In genomic region chr11:64208796-64209562, GRCh38 we compare ENCODE assay signal across 11 cellular contexts. TPM values are rescaled to one million over a fixed set of nuclear protein-coding genes. Genes with fewer than 3 reads are reported as not detected.
DNase-seq lines count a peak whose midpoint lies in the region; ATAC-seq, FAIRE-seq and TF ChIP-seq lines count a peak whose summit lies in the region.
"Had no signal": no experiment of that assay in that cellular context is flagged by ENCODE, and none has a peak within 500 bp of the region (broad histone marks: within the 10 kb centered on the region; RNA-seq: fewer than 3 reads in every experiment).

No MANE protein-coding gene starts in this region.

- no peak overlapping the region for H2AFZ ChIP-seq in mammary epithelial cell (ENCODE audit: low read depth, low read length)

- H3K27ac ChIP-seq in subcutaneous abdominal adipose tissue (ENCODE audit: low read depth, low read length) = peak overlapping the region; percentile 54
- H3K27ac ChIP-seq in mammary epithelial cell (ENCODE audit: insufficient read depth, low read depth, low read length) = no peak overlapping the region

- intact Hi-C loops in mammary epithelial cell (cut with micrococcal nuclease) = no loop called here

- 89% methylated on average over 15 of the region's 18 CpGs for WGBS in mammary epithelial cell (ENCODE audit: low coverage, missing lambda C conversion rate)

- H3K27ac Mint-ChIP-seq in activated naive CD4-positive, alpha-beta T cell treated with anti-CD3 and anti-CD28 coated beads, Interleukin-2, amount 10 ng/mL, durations not matched to agents 7 days and 5 days = peak overlapping the region; percentile 96
- H3K27ac Mint-ChIP-seq in activated T-helper 17 cell treated with anti-CD3 and anti-CD28 coated beads, Interleukin-2, amount 50 U/mL, for 72 hours = peak overlapping the region; percentile 98

- no peaks in the 10 kb centered on the region for H4K20me1 ChIP-seq in mammary epithelial cell (ENCODE audit: insufficient read depth, low read length)

- H3K4me1 Mint-ChIP-seq in activated naive CD4-positive, alpha-beta T cell treated with anti-CD3 and anti-CD28 coated beads, Interleukin-2, amount 10 ng/mL, durations not matched to agents 7 days and 5 days = peaks cover 55% of the 10 kb centered on the region
- peaks cover 23% of the 10 kb centered on the region for H3K4me1 Mint-ChIP-seq in activated T-helper 17 cell treated with anti-CD3 and anti-CD28 coated beads, Interleukin-2, amount 50 U/mL, for 72 hours

- H3K9ac ChIP-seq in subcutaneous abdominal adipose tissue (ENCODE audit: low read length in 5 of 5) (peak overlapping the region in 1 of 5 donors; percentile 85), mammary epithelial cell (ENCODE audit: insufficient read depth, low read length) (no peak overlapping the region)

- CTCF ChIA-PET in activated naive CD4-positive, alpha-beta T cell treated with anti-CD3 and anti-CD28 coated beads, Interleukin-2, amount 10 ng/mL, durations not matched to agents 7 days and 5 days (lab: Charles Lee) = interaction anchor here (1.8 to 7.4 kb wide), 5 partner anchors 8 to 94 kb away, joined by 7 to 131 read pairs (median 31); partner anchors contain the start of genes CATSPERZ, ESRRA, NUDT22 and PLCB3
- CTCF ChIA-PET in mammary epithelial cell (lab: Charles Lee; ENCODE audit: low non-redundant PET) = no interaction called here

- H3K9me3 ChIP-seq in subcutaneous abdominal adipose tissue (ENCODE audit: control insufficient read depth in 5 of 5, low read length in 5 of 5) (no peaks in the 10 kb centered on the region), mammary epithelial cell (replicated peaks; ENCODE audit: insufficient read depth, low read length) (no peaks in the 10 kb centered on the region)

- dilution Hi-C loops in mammary epithelial cell (cut with HindIII; ENCODE audit: low sequenced_read_pairs) = loop anchor here (5.0 to 10.0 kb wide), 2 partner anchors 53 to 246 kb away; no protein-coding TSS in a partner anchor

- no TSS peak for BruUV-seq in mammary epithelial cell (replicated peaks; lab: Mats Ljungman, UMichigan)

- no peaks in the 10 kb centered on the region for H3K9me3 Mint-ChIP-seq in activated naive CD4-positive, alpha-beta T cell treated with anti-CD3 and anti-CD28 coated beads, Interleukin-2, amount 10 ng/mL, durations not matched to agents 7 days and 5 days
- H3K9me3 Mint-ChIP-seq in activated T-helper 17 cell treated with anti-CD3 and anti-CD28 coated beads, Interleukin-2, amount 50 U/mL, for 72 hours = no peaks in the 10 kb centered on the region

- H3K4me2 ChIP-seq in mammary epithelial cell (ENCODE audit: insufficient read depth, low read depth, low read length) = no peak overlapping the region

- H3K4me3 ChIP-seq in subcutaneous abdominal adipose tissue (ENCODE audit: low read depth in 1 of 5, low read length in 5 of 5) = peak overlapping the region in 1 of 5 donors; percentile 66
- no peak overlapping the region for H3K4me3 ChIP-seq in mammary epithelial cell (replicated peaks in 1 of 3; ENCODE audit: insufficient read depth in 1 of 3, low read depth in 2 of 3, low read length in 3 of 3)

- in situ Hi-C loops in mammary epithelial cell (cut with MboI; ENCODE audit: low sequenced_read_pairs in 2 of 2) = no loop called here

- H3K4me1 ChIP-seq in subcutaneous abdominal adipose tissue (ENCODE audit: control insufficient read depth in 5 of 5, insufficient read depth in 5 of 5, low read length in 5 of 5) (peaks cover 0 to 47% (median 32%) of the 10 kb centered on the region in 5 donors), mammary epithelial cell (ENCODE audit: insufficient read depth, low read length) (peaks cover 5% of the 10 kb centered on the region)

- peaks cover 50% of the 10 kb centered on the region for H3K36me3 Mint-ChIP-seq in activated naive CD4-positive, alpha-beta T cell treated with anti-CD3 and anti-CD28 coated beads, Interleukin-2, amount 10 ng/mL, durations not matched to agents 7 days and 5 days
- H3K36me3 Mint-ChIP-seq in activated T-helper 17 cell treated with anti-CD3 and anti-CD28 coated beads, Interleukin-2, amount 50 U/mL, for 72 hours (ENCODE audit: low read depth) = peaks cover 100% of the 10 kb centered on the region

- no peak for TF ChIP-seq CTCF in mammary epithelial cell (conservative IDR thresholded peaks at IDR 0.05 in 1 of 2, IDR thresholded peaks at IDR 0.05 in 1 of 2; ENCODE audit: extremely low read depth in 1 of 2, insufficient read depth in 1 of 2, low read depth in 1 of 2, low read length in 2 of 2)

- no peak for DNase-seq in activated naive CD4-positive, alpha-beta T cell treated with anti-CD3 and anti-CD28 coated beads, Interleukin-2, amount 10 ng/mL, durations not matched to agents 7 days and 5 days
- DNase-seq in activated naive CD4-positive, alpha-beta T cell treated with Interleukin-2 at 50 U/mL for 16 hours = no peak
- DNase-seq in medulla oblongata (ENCODE audit: extremely low spot score) (peak; percentile 43), mammary epithelial cell (no peak), NCI-H1048 (lab: John Stamatoyannopoulos, UW) (no peak), HTR-8/SVneo (ENCODE audit: insufficient read length, low spot score) (no peak)
- DNase-seq: activated CD8-positive, alpha-beta memory T cell treated with anti-CD3 and anti-CD28 coated beads, Interleukin-2, amount 50 U/mL, for 48 hours; cortex of kidney; NCI-H345 had no signal

- peak overlapping the region; percentile 90 for H3K4me3 Mint-ChIP-seq in activated naive CD4-positive, alpha-beta T cell treated with anti-CD3 and anti-CD28 coated beads, Interleukin-2, amount 10 ng/mL, durations not matched to agents 7 days and 5 days
- H3K4me3 Mint-ChIP-seq in activated T-helper 17 cell treated with anti-CD3 and anti-CD28 coated beads, Interleukin-2, amount 50 U/mL, for 72 hours = peak overlapping the region; percentile 93

- H3K27me3 ChIP-seq in subcutaneous abdominal adipose tissue (ENCODE audit: control insufficient read depth in 5 of 5, insufficient read depth in 4 of 5, low read length in 5 of 5) (no peaks in the 10 kb centered on the region), mammary epithelial cell (ENCODE audit: insufficient read depth, low read length) (no peaks in the 10 kb centered on the region)

- H3K36me3 ChIP-seq in subcutaneous abdominal adipose tissue (ENCODE audit: control insufficient read depth in 5 of 5, insufficient read depth in 5 of 5, low read length in 5 of 5) (peaks cover 0 to 35% (median 15%) of the 10 kb centered on the region in 5 donors), mammary epithelial cell (ENCODE audit: insufficient read depth, low read length) (peaks cover 5% of the 10 kb centered on the region)

- FAIRE-seq in HTR-8/SVneo (lab: Jason Lieb, UNC) = no peak

- no peaks in the 10 kb centered on the region for H3K27me3 Mint-ChIP-seq in activated naive CD4-positive, alpha-beta T cell treated with anti-CD3 and anti-CD28 coated beads, Interleukin-2, amount 10 ng/mL, durations not matched to agents 7 days and 5 days
- H3K27me3 Mint-ChIP-seq in activated T-helper 17 cell treated with anti-CD3 and anti-CD28 coated beads, Interleukin-2, amount 50 U/mL, for 72 hours = no peaks in the 10 kb centered on the region

- ATAC-seq in activated T-helper 17 cell treated with anti-CD3 and anti-CD28 coated beads, Interleukin-2, amount 50 U/mL, for 72 hours (replicated peaks) = no peak

- no peaks in the 10 kb centered on the region for H3K79me2 ChIP-seq in mammary epithelial cell (ENCODE audit: insufficient read depth, low read length)

RNA-seq across cellular contexts. Expression of gene FERMT3, which starts 2.5 kb away (rescaled TPM):
- total RNA-seq in activated T-helper 17 cell treated with anti-CD3 and anti-CD28 coated beads, Interleukin-2, amount 50 U/mL, for 72 hours = 100 to 1,000 TPM; 172 to 191 TPM
- 1 to 10 TPM; 1.5 to 1.9 TPM for total RNA-seq in mammary epithelial cell
- 0.58 TPM for polyA plus RNA-seq in mammary epithelial cell
- not detected for polyA minus RNA-seq in mammary epithelial cell

RNA-seq across cellular contexts. Expression of gene TRPT1, which starts 17.0 kb away (rescaled TPM):
- total RNA-seq in activated T-helper 17 cell treated with anti-CD3 and anti-CD28 coated beads, Interleukin-2, amount 50 U/mL, for 72 hours = 10 to 100 TPM; 20.3 to 48.4 TPM
- total RNA-seq in mammary epithelial cell = 10 to 100 TPM; 21.5 to 36.0 TPM
- 37.2 TPM for polyA plus RNA-seq in mammary epithelial cell
- polyA minus RNA-seq in mammary epithelial cell = 37.3 TPM

RNA-seq across cellular contexts. Expression of gene NUDT22, which starts 17.1 kb away (rescaled TPM):
- 10 to 100 TPM; 77.4 to 98.4 TPM for total RNA-seq in activated T-helper 17 cell treated with anti-CD3 and anti-CD28 coated beads, Interleukin-2, amount 50 U/mL, for 72 hours
- 10 to 100 TPM; 52.5 to 64.7 TPM for total RNA-seq in mammary epithelial cell
- polyA plus RNA-seq in mammary epithelial cell = 37.2 TPM
- 61.6 TPM for polyA minus RNA-seq in mammary epithelial cell

RNA-seq across cellular contexts. Expression of gene DNAJC4, which starts 21.4 kb away (rescaled TPM):
- total RNA-seq in activated T-helper 17 cell treated with anti-CD3 and anti-CD28 coated beads, Interleukin-2, amount 50 U/mL, for 72 hours = 10 to 100 TPM; 19.9 to 39.7 TPM
- total RNA-seq in mammary epithelial cell = 10 to 100 TPM; 10.2 to 15.6 TPM
- polyA plus RNA-seq in mammary epithelial cell = 10.9 TPM
- 3.1 TPM for polyA minus RNA-seq in mammary epithelial cell

RNA-seq across cellular contexts. Expression of gene STIP1, which starts 23.0 kb away (rescaled TPM):
- 100 to 1,000 TPM; 259 to 462 TPM for total RNA-seq in activated T-helper 17 cell treated with anti-CD3 and anti-CD28 coated beads, Interleukin-2, amount 50 U/mL, for 72 hours
- 100 to 1,000 TPM; 105 to 173 TPM for total RNA-seq in mammary epithelial cell
- 187 TPM for polyA plus RNA-seq in mammary epithelial cell
- 270 TPM for polyA minus RNA-seq in mammary epithelial cell

Comparison
In these comparisons a context has a peak if more than half of its experiments do, and no peak if none do; other contexts are left out.
1. RNA of gene FERMT3, which starts 2.5 kb away (total RNA-seq): 172 to 191 TPM in activated T-helper 17 cell treated with anti-CD3 and anti-CD28 coated beads, Interleukin-2, amount 50 U/mL, for 72 hours; 1.5 to 1.9 TPM in mammary epithelial cell; every median in the first group is over 10 times any median in the second.